Comparison of ENCODE assay signal across 14 cellular contexts in the genomic region with DNA sequence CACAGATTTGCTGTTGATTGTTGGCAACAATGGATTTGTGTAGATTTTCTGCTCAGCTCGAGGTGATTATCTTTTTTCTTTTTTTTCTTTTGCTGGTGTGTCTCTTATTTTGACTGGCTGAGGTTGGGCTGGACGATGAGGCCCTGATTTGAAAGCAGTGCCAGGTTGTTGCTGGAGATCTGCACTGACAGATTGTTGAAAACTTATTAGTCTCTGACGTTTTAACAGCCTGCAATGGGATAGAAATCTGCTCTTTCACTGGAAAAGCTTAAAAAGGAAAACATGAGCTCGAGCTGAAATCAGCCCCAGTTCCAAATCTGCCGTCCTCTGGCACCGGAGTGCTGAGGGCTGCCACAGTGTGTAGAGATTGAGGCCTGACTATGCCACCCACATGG.
A peak's percentile ranks its signal among the peaks of the same experiment; 100 is the strongest.
DNase-seq lines count a peak whose midpoint lies in the region; ATAC-seq and TF ChIP-seq lines count a peak whose summit lies in the region.
"Had no signal": no experiment of that assay in that cellular context is flagged by ENCODE, and none has a peak within 500 bp of the region (broad histone marks: within the 10 kb centered on the region; RNA-seq: fewer than 3 reads in every experiment).

No MANE protein-coding gene starts in this region.

- no peaks in the 10 kb centered on the region for H3K36me3 ChIP-seq in stomach

- WGBS in stomach, 5 donors = 51 to 72% (median 66%) methylated on average over 6 of the region's 6 CpGs

- no peaks in the 10 kb centered on the region for H3K9me3 ChIP-seq in stomach

- ATAC-seq in GM19467 (IDR thresholded peaks at IDR 0.05; ENCODE audit: unreplicated experiment) = no peak
- ATAC-seq: activated T-cell treated with anti-CD3 and anti-CD28 coated beads, Interleukin-2, amount 50 U/mL, for 4 hours had no signal

- H3K27me3 ChIP-seq in dorsolateral prefrontal cortex = no peaks in the 10 kb centered on the region
- no peaks in the 10 kb centered on the region for H3K27me3 ChIP-seq in stomach

- intact Hi-C loops in dorsolateral prefrontal cortex (cut with DNase I) (loop anchor here in 1 of 2 donors (5.0 to 10.0 kb wide), 2 partner anchors 404 to 442 kb away; a partner anchor contains a TSS), stomach (cut with DNase I; ENCODE audit: low total_unique reads) (no loop called here)

- peaks cover 0 to 18% (median 9%) of the 10 kb centered on the region in 4 donors for H3K4me1 ChIP-seq in stomach

- no peak for TF ChIP-seq POLR2A in stomach (IDR thresholded peaks at IDR 0.05)

- H3K4me3 ChIP-seq in dorsolateral prefrontal cortex (peak overlapping the region in 28 of 59 donors; percentile 3 to 48 (median 23)), stomach (peak overlapping the region in 1 of 4 donors; percentile 4)

- TF ChIP-seq EP300 in stomach (IDR thresholded peaks at IDR 0.05) = no peak

- H3K27ac ChIP-seq in dorsolateral prefrontal cortex (peak overlapping the region in 54 of 59 donors; percentile 2 to 85 (median 62)), stomach (peak overlapping the region in 4 of 5 donors; percentile 27 to 55 (median 50))

- TF ChIP-seq CTCF in dorsolateral prefrontal cortex (IDR thresholded peaks at IDR 0.05 in 54 of 56, conservative IDR thresholded peaks at IDR 0.05 in 2 of 56; ENCODE audit: low read depth in 1 of 56, partially characterized antibody in 56 of 56) (no peak), stomach (IDR thresholded peaks at IDR 0.05) (no peak)

- DNase-seq in NCI-H446 (lab: John Stamatoyannopoulos, UW) (peak; percentile 67 to 88), dorsolateral prefrontal cortex (peak in 1 of 10 donors; percentile 62), medulla oblongata (ENCODE audit: extremely low spot score) (peak; percentile 11), stomach (no peak), epidermal melanocyte (ENCODE audit: insufficient read length, low spot score) (no peak), NOMO-1 treated with DMSO at 0.1 percent for 48 hours (lab: John Stamatoyannopoulos, UW; ENCODE audit: unreplicated experiment) (no peak)
- DNase-seq in NK-92 treated with Interleukin-12 subunit alpha and Interleukin-12 subunit beta, amount 100 ng/mL, for 24 hours (lab: John Stamatoyannopoulos, UW) = no peak
- DNase-seq: activated CD4-positive, alpha-beta T cell treated with anti-CD3 and anti-CD28 coated beads, Interleukin-2, amount 10 ng/mL, durations not matched to agents 24 days and 14 days; activated T-cell treated with anti-CD3 and anti-CD28 coated beads, Interleukin-2, amount 50 U/mL, for 4 hours; KG1; naive B cell; NCI-H1417 treated with DMSO at 0.1 percent for 48 hours; NCI-H510A treated with DMSO at 0.1 percent for 48 hours had no signal

Comparison
In these comparisons a context has a peak if more than half of its experiments do, and no peak if none do; other contexts are left out.
1. DNase-seq: peak in NCI-H446 (2 of 2) and medulla oblongata (single experiment); none in stomach (single experiment), epidermal melanocyte (single experiment), NK-92 treated with Interleukin-12 subunit alpha and Interleukin-12 subunit beta, amount 100 ng/mL, for 24 hours (single experiment) and NOMO-1 treated with DMSO at 0.1 percent for 48 hours (single experiment).